8 cellular contexts compared by ENCODE assay signal in genomic region chr2:190882327-190882766, GRCh38. TPM values are rescaled to one million over a fixed set of nuclear protein-coding genes. Genes with fewer than 3 reads are reported as not detected.
DNase-seq lines count a peak whose midpoint lies in the region; ATAC-seq, FAIRE-seq and TF ChIP-seq lines count a peak whose summit lies in the region.

No MANE protein-coding gene starts in this region.

- H3K4me1 ChIP-seq in left ventricle myocardium inferior (peaks cover 72% of the 10 kb centered on the region), endocrine pancreas (ENCODE audit: control insufficient read depth, insufficient read depth, low read length) (peaks cover 11% of the 10 kb centered on the region), ovary (ENCODE audit: insufficient read depth) (peaks cover 6% of the 10 kb centered on the region)

- no peak for TF ChIP-seq EP300 in ovary (IDR thresholded peaks at IDR 0.05)

- TF ChIP-seq POLR2A in ovary (IDR thresholded peaks at IDR 0.05) (no peak), H54 (IDR thresholded peaks at IDR 0.05; ENCODE audit: low read depth, low read length) (no peak)

- TF ChIP-seq CTCF in left ventricle myocardium inferior (IDR thresholded peaks at IDR 0.05; ENCODE audit: borderline replicate concordance) (no peak), ovary (IDR thresholded peaks at IDR 0.05) (no peak)

- DNase-seq in left ventricle myocardium inferior (no peak), left cardiac atrium (no peak), NOMO-1 treated with dmso at 0.1 percent for 144 hours (lab: John Stamatoyannopoulos, UW; ENCODE audit: unreplicated experiment) (peak; percentile 29), ovary (no peak), H54 (ENCODE audit: insufficient read length, low spot score) (no peak), NCI-H82 treated with DMSO at 0.1 percent for 48 hours (lab: John Stamatoyannopoulos, UW; ENCODE audit: unreplicated experiment) (no peak)

- H3K9me3 ChIP-seq in left ventricle myocardium inferior (replicated peaks), result no peaks in the 10 kb centered on the region
- no peaks in the 10 kb centered on the region for H3K9me3 ChIP-seq in endocrine pancreas (ENCODE audit: control insufficient read depth, low read length)
- no peaks in the 10 kb centered on the region for H3K9me3 ChIP-seq in ovary

- no peak for FAIRE-seq in H54 (lab: Jason Lieb, UNC)

- intact Hi-C loops in left ventricle myocardium inferior (cut with micrococcal nuclease) (no loop called here), left cardiac atrium (cut with DNase I) (no loop called here), ovary (cut with DNase I) (loop anchor here in 2 of 4 donors (10.0 kb wide), 2 partner anchors 62 to 132 kb away; partner anchors contain the start of gene STAT1 (in 1 of the 2))

- H3K27me3 ChIP-seq in left ventricle myocardium inferior (ENCODE audit: low read depth) (no peaks in the 10 kb centered on the region), endocrine pancreas (ENCODE audit: control insufficient read depth, insufficient read depth, low read length) (no peaks in the 10 kb centered on the region), ovary (no peaks in the 10 kb centered on the region)

- H3K9ac ChIP-seq in endocrine pancreas (ENCODE audit: control insufficient read depth, insufficient read depth, low read length), result peak overlapping the region; percentile 81

- ATAC-seq in left cardiac atrium (no peak), HG02852 (IDR thresholded peaks at IDR 0.05; ENCODE audit: unreplicated experiment) (no peak)

- 11 to 18% (median 12%) methylated on average over 5 of the region's 5 CpGs for WGBS in ovary, 3 donors

- H3K36me3 ChIP-seq in left ventricle myocardium inferior, result no peaks in the 10 kb centered on the region
- no peaks in the 10 kb centered on the region for H3K36me3 ChIP-seq in endocrine pancreas (ENCODE audit: control insufficient read depth, insufficient read depth, low read length)
- no peaks in the 10 kb centered on the region for H3K36me3 ChIP-seq in ovary

- H3K4me3 ChIP-seq in left ventricle myocardium inferior (peak overlapping the region; percentile 91), endocrine pancreas (ENCODE audit: control insufficient read depth, insufficient read depth, low read length) (peak overlapping the region; percentile 97), ovary (peak overlapping the region; percentile 96)

- H3K27ac ChIP-seq in left ventricle myocardium inferior (replicated peaks), result peak overlapping the region; percentile 99
- peak overlapping the region in 1 of 2 donors; percentile 95 for H3K27ac ChIP-seq in ovary

RNA-seq across cellular contexts. Expression of gene GLS, which starts 1.7 kb away (rescaled TPM):
- total RNA-seq in left ventricle myocardium inferior, result 48.4 TPM
- total RNA-seq in left cardiac atrium, result 10 to 100 TPM; 81.8 to 92.6 TPM
- total RNA-seq in ovary, result 100 to 1,000 TPM in 1 of 7 donors, 10 to 100 TPM in 6; 71.2 to 141 (median 77.1) TPM
- polyA plus RNA-seq in ovary, result 10 to 100 TPM; 20.2 to 56.1 TPM
